In genomic region chr1:151165738-151166505, GRCh38 we compare ENCODE assay signal across 8 cellular contexts. TPM values are rescaled to one million over a fixed set of nuclear protein-coding genes. Genes with fewer than 3 reads are reported as not detected.
DNase-seq lines count a peak whose midpoint lies in the region; ATAC-seq, FAIRE-seq and TF ChIP-seq lines count a peak whose summit lies in the region.

TSS of gene LYSMD1 (minus strand) at chr1:151165902. CDS start at chr1:151165258, 644 bp downstream.
TSS of gene SCNM1 (plus strand) at chr1:151166144. CDS start at chr1:151166153, 9 bp downstream.

- H3K4me1 ChIP-seq in adipocyte (ENCODE audit: control insufficient read depth, insufficient read depth, low read length) (peaks cover 20% of the 10 kb centered on the region), cardiac muscle cell (ENCODE audit: low read depth) (peaks cover 14% of the 10 kb centered on the region), pancreas (peaks cover 7 to 13% (median 8%) of the 10 kb centered on the region in 3 donors), thyroid gland (peaks cover 14 to 21% of the 10 kb centered on the region in 2 donors)

- H3K27ac ChIP-seq in cardiac muscle cell (peak within 1 kb of the TSS; percentile 89), pancreas (peak within 1 kb of the TSS in 2 of 4 donors; percentile 53 to 70), thyroid gland (peak within 1 kb of the TSS; percentile 70 to 91 (median 76))

- peak within 1 kb of the TSS; percentile 84 for H3K4me3 ChIP-seq in GM12875 (ENCODE audit: low read depth, low read length)
- peak within 1 kb of the TSS; percentile 97 for H3K4me3 ChIP-seq in adipocyte (ENCODE audit: low read length)
- peak within 1 kb of the TSS; percentile 75 for H3K4me3 ChIP-seq in cardiac muscle cell
- H3K4me3 ChIP-seq in pancreas = peak within 1 kb of the TSS; percentile 49 to 72 (median 67)
- peak within 1 kb of the TSS; percentile 43 to 60 (median 53) for H3K4me3 ChIP-seq in thyroid gland (replicated peaks in 1 of 3)

- ATAC-seq in HG02763 (IDR thresholded peaks at IDR 0.05; ENCODE audit: unreplicated experiment) (peak; percentile 90), pancreas (peak; percentile 96 to 97 (median 97))

- H3K36me3 ChIP-seq in adipocyte (ENCODE audit: control insufficient read depth, insufficient read depth, low read length, severe bottlenecking) (peaks cover 23% of the 10 kb centered on the region), cardiac muscle cell (peaks cover 19% of the 10 kb centered on the region), pancreas (peaks cover 0 to under 1% (median 0%) of the 10 kb centered on the region in 3 donors), thyroid gland (peaks cover 10 to 11% of the 10 kb centered on the region in 2 donors)

- WGBS in pancreas, 2 donors = 0% methylated on average over 38 of the region's 38 CpGs
- 0% methylated on average over 30 to 38 of the region's 38 CpGs for WGBS in thyroid gland, 2 donors

- TF ChIP-seq POLR2A in thyroid gland (IDR thresholded peaks at IDR 0.05) = peak in 1 of 2 donors; percentile 43

- peak; percentile 86 for DNase-seq in NCI-H1417 treated with DMSO at 0.1 percent for 48 hours (lab: John Stamatoyannopoulos, UW)
- peak; percentile 87 to 94 for DNase-seq in SW 1271 (lab: John Stamatoyannopoulos, UW)
- peak; percentile 99 for DNase-seq in adipocyte (ENCODE audit: low read depth)
- DNase-seq in cardiac muscle cell (ENCODE audit: low read depth in 1 of 2, low spot score in 1 of 2) = peak; percentile 97 to 99
- DNase-seq in pancreas = peak; percentile 90 to 98 (median 96)
- peak; percentile 97 to 98 for DNase-seq in thyroid gland

- intact Hi-C loops in pancreas (cut with DNase I) = no loop called here
- intact Hi-C loops in thyroid gland (cut with DNase I) = no loop called here

- no peaks in the 10 kb centered on the region for H3K9me3 ChIP-seq in adipocyte (ENCODE audit: control insufficient read depth, low read length)
- no peaks in the 10 kb centered on the region for H3K9me3 ChIP-seq in cardiac muscle cell (ENCODE audit: low read depth)
- H3K9me3 ChIP-seq in pancreas = no peaks in the 10 kb centered on the region
- no peaks in the 10 kb centered on the region for H3K9me3 ChIP-seq in thyroid gland

- H3K27me3 ChIP-seq in adipocyte (replicated peaks; ENCODE audit: control insufficient read depth, insufficient read depth, low read length) (no peaks in the 10 kb centered on the region), cardiac muscle cell (no peaks in the 10 kb centered on the region), pancreas (no peaks in the 10 kb centered on the region), thyroid gland (no peaks in the 10 kb centered on the region)

- no peak for TF ChIP-seq CTCF in GM12875 (IDR thresholded peaks at IDR 0.05; ENCODE audit: borderline replicate concordance, insufficient read depth, low read depth, low read length)
- TF ChIP-seq CTCF in cardiac muscle cell (IDR thresholded peaks at IDR 0.05; ENCODE audit: low read depth, low read length) = no peak
- no peak for TF ChIP-seq CTCF in pancreas (IDR thresholded peaks at IDR 0.05)
- peak in 4 of 6 experiments; percentile 14 to 53 (median 27) for TF ChIP-seq CTCF in thyroid gland (IDR thresholded peaks at IDR 0.05)

- H3K9ac ChIP-seq in adipocyte (ENCODE audit: low read length) = peak within 1 kb of the TSS; percentile 97

- FAIRE-seq in pancreas (lab: Jason Lieb, UNC) = peak; percentile 98

RNA-seq across cellular contexts. Expression of gene LYSMD1, which starts in this region (rescaled TPM):
- 19.7 and 26.7 TPM in 2 replicates for total RNA-seq in cardiac muscle cell
- 4.9 and 8.0 TPM in 2 replicates for polyA plus RNA-seq in cardiac muscle cell
- total RNA-seq in pancreas = 1 to 10 TPM; 1.8 to 5.5 (median 3.4) TPM
- 1 to 10 TPM; 4.3 to 4.5 TPM for polyA plus RNA-seq in pancreas
- total RNA-seq in thyroid gland = 10 to 100 TPM; 13.4 to 19.7 (median 15.7) TPM

RNA-seq across cellular contexts. Expression of gene SCNM1, which starts in this region (rescaled TPM):
- total RNA-seq in cardiac muscle cell (30.8 and 50.9 TPM in 2 replicates), pancreas (10 to 100 TPM in 3 of 6 donors, 1 to 10 TPM in 3; 7.7 to 18.1 (median 9.9) TPM), thyroid gland (10 to 100 TPM; 13.2 to 44.5 (median 24.5) TPM)
- polyA plus RNA-seq in cardiac muscle cell (66.5 and 80.7 TPM in 2 replicates), pancreas (10 to 100 TPM; 28.9 to 33.7 TPM)

Comparison
In these comparisons a context has a peak if more than half of its experiments do, and no peak if none do; other contexts are left out.
1. CTCF ChIP-seq: peak in thyroid gland (4 of 6); none in GM12875 (single experiment), cardiac muscle cell (single experiment) and pancreas (0 of 4).
2. Peak in every context shown above with its lines, with median percentiles within 50 percentile points of each other: H3K4me3 ChIP-seq and DNase-seq.